In the genomic region with DNA sequence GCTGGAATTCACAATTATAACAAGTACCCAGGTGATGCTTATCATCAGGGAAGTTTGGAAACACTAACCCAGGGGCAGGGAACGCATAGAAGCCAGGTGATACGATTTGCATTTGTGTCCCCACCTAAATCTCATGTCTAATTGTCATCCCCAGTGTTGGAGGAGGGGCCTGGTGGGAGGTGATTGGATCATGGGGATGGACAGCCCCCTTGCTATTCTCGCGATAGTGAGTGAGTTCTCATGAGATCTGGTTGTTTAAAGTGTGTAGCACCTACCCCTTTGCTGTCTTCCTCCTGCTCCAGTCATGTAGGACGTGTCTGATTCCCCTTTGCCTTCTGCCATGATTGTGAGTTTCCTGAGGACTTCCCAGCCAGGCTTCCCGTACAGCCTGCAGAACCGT, we compare ENCODE assay signal across 22 cellular contexts.
"Had no signal": no experiment of that assay in that cellular context is flagged by ENCODE, and none has a peak within 500 bp of the region (broad histone marks: within the 10 kb centered on the region; RNA-seq: fewer than 3 reads in every experiment).

No MANE protein-coding gene starts in this region.

- H3K27ac ChIP-seq: coronary artery, esophagus muscularis mucosa, foreskin keratinocyte, gastroesophageal sphincter, heart left ventricle, hepatocyte, left lung, lower lobe of right lung had no signal

- H3K4me2 ChIP-seq: hepatocyte had no signal

- H3K36me3 ChIP-seq: esophagus muscularis mucosa, gastroesophageal sphincter, heart left ventricle, left lung, lower lobe of right lung had no signal

- H3K4me3 ChIP-seq: coronary artery, dorsolateral prefrontal cortex, esophagus muscularis mucosa, gastroesophageal sphincter, heart left ventricle, hepatocyte, left lung, lower lobe of right lung, mucosa of descending colon had no signal

- H3K9me3 ChIP-seq: esophagus muscularis mucosa, gastroesophageal sphincter, heart left ventricle, left lung, lower lobe of right lung, mucosa of descending colon had no signal

- H3K4me1 ChIP-seq: esophagus muscularis mucosa, foreskin keratinocyte, gastroesophageal sphincter, heart left ventricle, left lung, lower lobe of right lung had no signal

- H3K27me3 ChIP-seq: dorsolateral prefrontal cortex, esophagus muscularis mucosa, foreskin keratinocyte, gastroesophageal sphincter, heart left ventricle, hepatocyte, left lung had no signal

- DNase-seq: dermis blood vessel endothelial cell; dorsolateral prefrontal cortex; effector CD4-positive, alpha-beta T cell; effector memory CD4-positive, alpha-beta T cell; heart left ventricle; left cardiac atrium; left lung; left ventricle myocardium superior; lower lobe of right lung; mesenchymal stem cell; mucosa of descending colon; naive B cell had no signal

- H2AFZ ChIP-seq: hepatocyte had no signal

- H3K79me2 ChIP-seq: hepatocyte had no signal

- FAIRE-seq: colon, endothelial cell of umbilical vein, frontal cortex, islet of Langerhans, keratinocyte had no signal

- ATAC-seq: foreskin keratinocyte, gastroesophageal sphincter, heart left ventricle, left cardiac atrium, left ventricle myocardium superior had no signal
